In the genomic region with DNA sequence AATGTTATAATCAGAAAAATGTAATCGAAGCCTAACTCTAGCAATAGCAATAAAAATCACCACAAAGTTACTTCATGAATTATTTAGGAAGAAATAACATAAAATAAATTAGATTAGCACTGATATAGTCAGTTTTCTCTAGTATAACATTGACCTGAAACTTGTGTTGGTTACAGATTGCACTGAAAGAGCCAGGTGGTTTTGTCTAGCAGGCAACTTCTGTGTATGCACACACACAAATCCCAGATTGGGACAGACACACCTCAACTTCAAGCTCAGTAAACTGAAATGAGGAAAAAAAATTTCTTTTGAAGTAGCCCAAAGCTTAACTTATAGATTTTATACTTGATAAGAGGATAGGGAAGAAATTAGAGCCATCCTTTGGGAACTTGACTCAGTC, we compare ENCODE assay signal across 16 cellular contexts.
DNase-seq lines count a peak whose midpoint lies in the region; ATAC-seq and TF ChIP-seq lines count a peak whose summit lies in the region.
"Had no signal": no experiment of that assay in that cellular context is flagged by ENCODE, and none has a peak within 500 bp of the region (broad histone marks: within the 10 kb centered on the region; RNA-seq: fewer than 3 reads in every experiment).

No MANE protein-coding gene starts in this region.

- intact Hi-C loops in CD14-positive monocyte (cut with micrococcal nuclease): no loop called here

- TF ChIP-seq CTCF in chondrocyte (IDR thresholded peaks at IDR 0.05): no peak
- TF ChIP-seq CTCF in CD14-positive monocyte (IDR thresholded peaks at IDR 0.05): no peak

- DNase-seq in chondrocyte (ENCODE audit: low spot score): no peak
- no peak for DNase-seq in stimulated activated effector memory CD8-positive, alpha-beta T cell treated with anti-CD3 and anti-CD28 coated beads, Interleukin-12 subunit alpha, Interleukin-12 subunit beta, amount 100 ng/mL, for 72 hours (ENCODE audit: low spot score in 2 of 2)
- no peak for DNase-seq in activated naive CD4-positive, alpha-beta T cell (lab: John Stamatoyannopoulos, UW)
- no peak for DNase-seq in CD14-positive monocyte (ENCODE audit: low spot score)
- DNase-seq in activated naive CD4-positive, alpha-beta T cell treated with anti-CD3 and anti-CD28 coated beads, Interleukin-2, amount 50 U/mL, for 16 hours: no peak
- DNase-seq: amygdala, colonic mucosa, erythroblast, HFFc6, NCI-H2029 treated with DMSO at 0.1 percent for 48 hours, NCI-H524 treated with DMSO at 0.1 percent for 48 hours had no signal

- peak; percentile 57 for ATAC-seq in GM18498 (IDR thresholded peaks at IDR 0.05; ENCODE audit: unreplicated experiment)
- ATAC-seq in GM19463 (IDR thresholded peaks at IDR 0.05; ENCODE audit: unreplicated experiment): peak; percentile 43
- peak; percentile 51 for ATAC-seq in HG03175 (IDR thresholded peaks at IDR 0.05; ENCODE audit: unreplicated experiment)
- no peak for ATAC-seq in stimulated activated effector memory CD8-positive, alpha-beta T cell treated with anti-CD3 and anti-CD28 coated beads, Interleukin-12 subunit alpha, Interleukin-12 subunit beta, amount 100 ng/mL, for 72 hours
- ATAC-seq: WTC11 had no signal

- H3K27me3 Mint-ChIP-seq in chondrocyte (ENCODE audit: low read depth): no peaks in the 10 kb centered on the region
- H3K27me3 Mint-ChIP-seq in CD14-positive monocyte (ENCODE audit: low read depth in 3 of 3): peaks cover 0 to 5% (median 2%) of the 10 kb centered on the region in 3 donors

- H3K4me1 Mint-ChIP-seq in chondrocyte (ENCODE audit: low read depth) (peaks cover 58% of the 10 kb centered on the region), CD14-positive monocyte (no peaks in the 10 kb centered on the region)
- peaks cover 17% of the 10 kb centered on the region for H3K4me1 Mint-ChIP-seq in stimulated activated effector memory CD8-positive, alpha-beta T cell treated with anti-CD3 and anti-CD28 coated beads, Interleukin-12 subunit alpha, Interleukin-12 subunit beta, amount 100 ng/mL, for 72 hours
- H3K4me1 Mint-ChIP-seq: memory B cell had no signal

- H3K27ac Mint-ChIP-seq in chondrocyte (ENCODE audit: unreplicated experiment) (peak overlapping the region; percentile 45), CD14-positive monocyte (no peak overlapping the region)
- no peak overlapping the region for H3K27ac Mint-ChIP-seq in stimulated activated effector memory CD8-positive, alpha-beta T cell treated with anti-CD3 and anti-CD28 coated beads, Interleukin-12 subunit alpha, Interleukin-12 subunit beta, amount 100 ng/mL, for 72 hours
- H3K27ac Mint-ChIP-seq: HFFc6, memory B cell, WTC11 had no signal

- no peaks in the 10 kb centered on the region for H3K36me3 Mint-ChIP-seq in chondrocyte (ENCODE audit: low read depth)
- no peaks in the 10 kb centered on the region for H3K36me3 Mint-ChIP-seq in stimulated activated effector memory CD8-positive, alpha-beta T cell treated with anti-CD3 and anti-CD28 coated beads, Interleukin-12 subunit alpha, Interleukin-12 subunit beta, amount 100 ng/mL, for 72 hours
- no peaks in the 10 kb centered on the region for H3K36me3 Mint-ChIP-seq in CD14-positive monocyte
- H3K36me3 Mint-ChIP-seq: memory B cell, WTC11 had no signal

- H3K4me3 Mint-ChIP-seq in chondrocyte (ENCODE audit: unreplicated experiment) (no peak overlapping the region), CD14-positive monocyte (no peak overlapping the region)
- H3K4me3 Mint-ChIP-seq in stimulated activated effector memory CD8-positive, alpha-beta T cell treated with anti-CD3 and anti-CD28 coated beads, Interleukin-12 subunit alpha, Interleukin-12 subunit beta, amount 100 ng/mL, for 72 hours: no peak overlapping the region
- H3K4me3 Mint-ChIP-seq: HFFc6, memory B cell, WTC11 had no signal

- no peaks in the 10 kb centered on the region for H3K9me3 Mint-ChIP-seq in chondrocyte (ENCODE audit: low read depth)
- H3K9me3 Mint-ChIP-seq in stimulated activated effector memory CD8-positive, alpha-beta T cell treated with anti-CD3 and anti-CD28 coated beads, Interleukin-12 subunit alpha, Interleukin-12 subunit beta, amount 100 ng/mL, for 72 hours: no peaks in the 10 kb centered on the region
- H3K9me3 Mint-ChIP-seq in CD14-positive monocyte: peaks cover 0 to 2% (median 0%) of the 10 kb centered on the region in 7 donors
- H3K9me3 Mint-ChIP-seq: HFFc6, memory B cell, WTC11 had no signal
